In the genomic region with DNA sequence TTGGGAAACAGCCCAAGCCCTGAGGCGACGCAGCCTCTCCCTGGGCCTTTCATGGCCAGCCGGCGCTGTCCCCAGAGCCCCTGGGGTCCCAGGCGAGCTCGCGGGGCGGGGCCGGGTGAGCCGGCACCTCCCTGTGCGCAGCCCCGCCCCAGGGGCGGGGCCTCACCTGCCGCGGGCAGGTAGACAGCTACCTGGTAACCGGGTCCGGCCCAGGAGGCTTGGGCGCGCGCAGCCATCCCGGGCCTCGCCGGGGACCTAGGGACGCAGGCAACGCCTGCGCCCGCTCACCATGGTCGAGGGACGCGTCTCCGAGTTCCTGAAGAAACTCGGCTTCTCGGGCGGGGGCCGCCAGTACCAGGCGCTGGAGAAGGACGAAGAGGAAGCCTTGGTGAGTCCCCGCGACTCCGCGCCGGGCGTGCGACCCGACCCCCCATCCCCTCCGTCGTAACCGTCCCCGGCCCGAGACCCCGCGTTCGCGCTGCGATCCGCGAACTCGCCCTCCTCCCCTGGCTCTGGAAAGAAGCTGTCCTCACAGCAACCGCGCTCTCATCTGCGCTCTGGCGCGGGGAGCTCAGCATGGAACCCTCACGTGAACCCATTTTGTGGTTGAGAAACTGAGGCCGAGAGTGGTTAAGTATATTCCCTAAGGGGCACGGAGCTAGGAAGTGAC, we compare ENCODE assay signal across 10 cellular contexts. TPM values are rescaled to one million over a fixed set of nuclear protein-coding genes. Genes with fewer than 3 reads are reported as not detected.
A peak's percentile ranks its signal among the peaks of the same experiment; 100 is the strongest.
DNase-seq lines count a peak whose midpoint lies in the region; ATAC-seq and TF ChIP-seq lines count a peak whose summit lies in the region.
"Had no signal": no experiment of that assay in that cellular context is flagged by ENCODE, and none has a peak within 500 bp of the region (broad histone marks: within the 10 kb centered on the region; RNA-seq: fewer than 3 reads in every experiment).

A gene with protein sequence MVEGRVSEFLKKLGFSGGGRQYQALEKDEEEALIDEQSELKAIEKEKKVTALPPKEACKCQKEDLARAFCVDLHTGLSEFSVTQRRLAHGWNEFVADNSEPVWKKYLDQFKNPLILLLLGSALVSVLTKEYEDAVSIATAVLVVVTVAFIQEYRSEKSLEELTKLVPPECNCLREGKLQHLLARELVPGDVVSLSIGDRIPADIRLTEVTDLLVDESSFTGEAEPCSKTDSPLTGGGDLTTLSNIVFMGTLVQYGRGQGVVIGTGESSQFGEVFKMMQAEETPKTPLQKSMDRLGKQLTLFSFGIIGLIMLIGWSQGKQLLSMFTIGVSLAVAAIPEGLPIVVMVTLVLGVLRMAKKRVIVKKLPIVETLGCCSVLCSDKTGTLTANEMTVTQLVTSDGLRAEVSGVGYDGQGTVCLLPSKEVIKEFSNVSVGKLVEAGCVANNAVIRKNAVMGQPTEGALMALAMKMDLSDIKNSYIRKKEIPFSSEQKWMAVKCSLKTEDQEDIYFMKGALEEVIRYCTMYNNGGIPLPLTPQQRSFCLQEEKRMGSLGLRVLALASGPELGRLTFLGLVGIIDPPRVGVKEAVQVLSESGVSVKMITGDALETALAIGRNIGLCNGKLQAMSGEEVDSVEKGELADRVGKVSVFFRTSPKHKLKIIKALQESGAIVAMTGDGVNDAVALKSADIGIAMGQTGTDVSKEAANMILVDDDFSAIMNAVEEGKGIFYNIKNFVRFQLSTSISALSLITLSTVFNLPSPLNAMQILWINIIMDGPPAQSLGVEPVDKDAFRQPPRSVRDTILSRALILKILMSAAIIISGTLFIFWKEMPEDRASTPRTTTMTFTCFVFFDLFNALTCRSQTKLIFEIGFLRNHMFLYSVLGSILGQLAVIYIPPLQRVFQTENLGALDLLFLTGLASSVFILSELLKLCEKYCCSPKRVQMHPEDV (plus strand): TSS at position 212 of the 670 bp plus-strand sequence. CDS start 78 bp downstream, at position 290.

- no peaks in the 10 kb centered on the region for H3K9me3 Mint-ChIP-seq in neural crest cell

- H3K4me3 ChIP-seq in epithelial cell of esophagus (ENCODE audit: low read length) = peak within 1 kb of the TSS; percentile 53

- ATAC-seq in GM21381 (IDR thresholded peaks at IDR 0.05; ENCODE audit: unreplicated experiment) = no peak
- no peak for ATAC-seq in HG02623 (IDR thresholded peaks at IDR 0.05; ENCODE audit: unreplicated experiment)
- ATAC-seq in HG03108 (IDR thresholded peaks at IDR 0.05; ENCODE audit: unreplicated experiment) = no peak

- H3K27ac Mint-ChIP-seq in neural crest cell (ENCODE audit: unreplicated experiment) = no peak within 1 kb of the TSS

- no peaks in the 10 kb centered on the region for H3K36me3 Mint-ChIP-seq in neural crest cell (ENCODE audit: low read depth)

- TF ChIP-seq CTCF in epithelial cell of esophagus (IDR thresholded peaks at IDR 0.05; ENCODE audit: insufficient read depth, low read depth, low read length, missing control alignments) (no peak), neural crest cell (conservative IDR thresholded peaks at IDR 0.05) (no peak)

- H3K4me1 Mint-ChIP-seq in neural crest cell = peaks cover 16% of the 10 kb centered on the region

- DNase-seq in DMS79 (lab: John Stamatoyannopoulos, UW) (peak; percentile 51), NCI-H345 treated with DMSO at 0.1 percent for 48 hours (lab: John Stamatoyannopoulos, UW; ENCODE audit: unreplicated experiment) (peak; percentile 26), epithelial cell of esophagus (ENCODE audit: low read depth) (peak; percentile 65), neural crest cell (ENCODE audit: low read depth, low spot score) (no peak), foreskin melanocyte (no peak)
- DNase-seq: T1000 had no signal

- peak within 1 kb of the TSS; percentile 67 for H3K4me3 Mint-ChIP-seq in neural crest cell

- peaks cover 60% of the 10 kb centered on the region for H3K27me3 Mint-ChIP-seq in neural crest cell (ENCODE audit: low read depth)

RNA-seq across cellular contexts. Expression of the gene that starts here (rescaled TPM):
- 0.16 and 0.30 TPM in 2 replicates for total RNA-seq in neural crest cell
- total RNA-seq: LHCN-M2 had no signal

Comparison
In these comparisons a context has a peak if more than half of its experiments do, and no peak if none do; other contexts are left out.
1. DNase-seq: peak in DMS79 (single experiment), NCI-H345 treated with DMSO at 0.1 percent for 48 hours (single experiment) and epithelial cell of esophagus (single experiment); none in neural crest cell (single experiment) and foreskin melanocyte (single experiment).